ENCODE assay signal across 13 cellular contexts in the genomic region with DNA sequence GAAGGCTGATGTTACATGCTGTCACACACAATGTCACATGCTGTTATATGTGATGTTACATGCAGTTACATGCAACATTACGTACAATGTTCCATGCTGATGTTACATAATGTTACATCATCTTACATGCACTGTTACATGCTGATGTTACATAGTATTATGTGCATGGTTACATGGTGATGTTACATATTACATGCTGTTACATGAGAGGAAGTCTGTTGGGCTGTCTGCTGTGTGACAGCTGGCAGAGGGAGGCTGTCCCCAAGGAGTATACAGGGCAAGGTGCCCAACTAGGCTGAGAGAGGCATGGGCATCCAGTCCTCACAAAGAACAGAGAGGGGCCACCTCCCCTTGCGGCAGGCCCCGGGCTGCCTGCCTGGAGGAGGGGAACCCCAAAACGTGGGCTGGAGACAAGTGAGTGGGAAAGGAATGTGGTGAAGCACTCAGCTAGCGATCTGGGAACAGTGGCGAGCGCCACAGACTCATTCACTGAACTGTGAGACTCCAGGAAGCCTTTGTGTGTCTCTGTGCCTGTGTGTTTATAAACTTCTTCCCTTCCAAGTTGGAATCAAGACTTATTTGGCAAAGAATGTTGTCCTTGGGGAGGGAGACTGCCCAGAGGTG. TPM values are rescaled to one million over a fixed set of nuclear protein-coding genes. Genes with fewer than 3 reads are reported as not detected.
DNase-seq lines count a peak whose midpoint lies in the region; ATAC-seq, FAIRE-seq and TF ChIP-seq lines count a peak whose summit lies in the region.
"Had no signal": no experiment of that assay in that cellular context is flagged by ENCODE, and none has a peak within 500 bp of the region (broad histone marks: within the 10 kb centered on the region; RNA-seq: fewer than 3 reads in every experiment).

No MANE protein-coding gene starts in this region.

- H3K9ac ChIP-seq in mammary epithelial cell (ENCODE audit: insufficient read depth, low read length), result no peak overlapping the region
- peak overlapping the region; percentile 13 for H3K9ac ChIP-seq in astrocyte (ENCODE audit: low read length)

- no peak overlapping the region for H3K4me3 ChIP-seq in mammary epithelial cell (replicated peaks in 1 of 3; ENCODE audit: insufficient read depth in 1 of 3, low read depth in 2 of 3, low read length in 3 of 3)
- H3K4me3 ChIP-seq in breast epithelium, result no peak overlapping the region
- no peak overlapping the region for H3K4me3 ChIP-seq in astrocyte (ENCODE audit: insufficient read depth, low read depth, low read length)
- H3K4me3 ChIP-seq in thyroid gland (replicated peaks in 1 of 3), result no peak overlapping the region
- H3K4me3 ChIP-seq: psoas muscle had no signal

- H3K4me1 ChIP-seq in mammary epithelial cell (ENCODE audit: insufficient read depth, low read length) (peaks cover 6% of the 10 kb centered on the region), breast epithelium (no peaks in the 10 kb centered on the region), astrocyte (ENCODE audit: insufficient read depth, low read length) (peaks cover 12% of the 10 kb centered on the region), thyroid gland (peaks cover 0 to 6% of the 10 kb centered on the region in 2 donors)
- H3K4me1 ChIP-seq: foreskin keratinocyte, psoas muscle had no signal

- H3K27me3 ChIP-seq in mammary epithelial cell (ENCODE audit: insufficient read depth, low read length) (no peaks in the 10 kb centered on the region), breast epithelium (no peaks in the 10 kb centered on the region), astrocyte (ENCODE audit: insufficient read depth, low read length) (peaks cover 3% of the 10 kb centered on the region), thyroid gland (no peaks in the 10 kb centered on the region)
- H3K27me3 ChIP-seq: foreskin keratinocyte had no signal

- H3K27ac Mint-ChIP-seq in astrocyte (ENCODE audit: unreplicated experiment), result peak overlapping the region; percentile 90

- H3K4me3 Mint-ChIP-seq in astrocyte (ENCODE audit: unreplicated experiment), result no peak overlapping the region

- CTCF ChIA-PET in mammary epithelial cell (lab: Charles Lee; ENCODE audit: low non-redundant PET), result no interaction called here

- DNase-seq in mammary epithelial cell (no peak), breast epithelium (ENCODE audit: low spot score in 2 of 2) (no peak), astrocyte (ENCODE audit: low read depth) (peak; percentile 39), iris pigment epithelial cell (ENCODE audit: low read depth) (peak; percentile 46), thyroid gland (peak; percentile 5 to 15), DMS53 treated with DMSO at 0.1 percent for 48 hours (lab: John Stamatoyannopoulos, UW; ENCODE audit: unreplicated experiment) (no peak), KG1 (lab: John Stamatoyannopoulos, UW) (no peak)
- DNase-seq: central memory CD4-positive, alpha-beta T cell; foreskin keratinocyte; NCI-H187; psoas muscle; substantia nigra had no signal

- FAIRE-seq in astrocyte (lab: Jason Lieb, UNC), result no peak

- H3K4me2 ChIP-seq in mammary epithelial cell (ENCODE audit: insufficient read depth, low read depth, low read length), result no peak overlapping the region
- H3K4me2 ChIP-seq in astrocyte (ENCODE audit: low read length), result peak overlapping the region; percentile 57

- TF ChIP-seq CTCF in mammary epithelial cell (conservative IDR thresholded peaks at IDR 0.05 in 1 of 2, IDR thresholded peaks at IDR 0.05 in 1 of 2; ENCODE audit: extremely low read depth in 1 of 2, insufficient read depth in 1 of 2, low read depth in 1 of 2, low read length in 2 of 2) (no peak), breast epithelium (IDR thresholded peaks at IDR 0.05) (no peak), astrocyte (IDR thresholded peaks at IDR 0.05; ENCODE audit: insufficient read depth, low read depth, low read length) (no peak), thyroid gland (IDR thresholded peaks at IDR 0.05) (no peak)

- H3K9me3 ChIP-seq in mammary epithelial cell (replicated peaks; ENCODE audit: insufficient read depth, low read length) (no peaks in the 10 kb centered on the region), breast epithelium (no peaks in the 10 kb centered on the region), astrocyte (ENCODE audit: insufficient read depth, low read depth, low read length) (no peaks in the 10 kb centered on the region), thyroid gland (no peaks in the 10 kb centered on the region)
- H3K9me3 ChIP-seq: psoas muscle had no signal

- H3K27ac ChIP-seq in mammary epithelial cell (ENCODE audit: insufficient read depth, low read depth, low read length), result no peak overlapping the region
- H3K27ac ChIP-seq in breast epithelium, result no peak overlapping the region
- no peak overlapping the region for H3K27ac ChIP-seq in astrocyte (ENCODE audit: low read depth, low read length)
- H3K27ac ChIP-seq in thyroid gland, result no peak overlapping the region
- H3K27ac ChIP-seq: foreskin keratinocyte, psoas muscle had no signal

- no peaks in the 10 kb centered on the region for H4K20me1 ChIP-seq in mammary epithelial cell (ENCODE audit: insufficient read depth, low read length)
- no peaks in the 10 kb centered on the region for H4K20me1 ChIP-seq in astrocyte (ENCODE audit: insufficient read depth, low read length)

- H3K27me3 Mint-ChIP-seq in astrocyte (ENCODE audit: low read depth, unreplicated experiment), result peaks cover 8% of the 10 kb centered on the region

- H3K9me3 Mint-ChIP-seq in astrocyte (ENCODE audit: unreplicated experiment), result peaks cover 3% of the 10 kb centered on the region

- H2AFZ ChIP-seq in mammary epithelial cell (ENCODE audit: low read depth, low read length), result peak overlapping the region; percentile 83
- H2AFZ ChIP-seq in astrocyte (ENCODE audit: low read depth, low read length), result peak overlapping the region; percentile 53

- intact Hi-C loops in mammary epithelial cell (cut with micrococcal nuclease), result no loop called here
- intact Hi-C loops in breast epithelium (cut with DNase I; ENCODE audit: low total_unique reads), result no loop called here
- intact Hi-C loops in thyroid gland (cut with DNase I), result no loop called here

- whole genome bisulfite sequencing in mammary epithelial cell (ENCODE audit: low coverage, missing lambda C conversion rate), result 8% methylated on average over 7 of the region's 7 CpGs
- WGBS in thyroid gland, 2 donors, result 28 to 32% methylated on average over 7 of the region's 7 CpGs

- in situ Hi-C loops in mammary epithelial cell (cut with MboI; ENCODE audit: low sequenced_read_pairs in 2 of 2), result no loop called here

- no peaks in the 10 kb centered on the region for H3K79me2 ChIP-seq in mammary epithelial cell (ENCODE audit: insufficient read depth, low read length)
- H3K79me2 ChIP-seq in astrocyte (ENCODE audit: insufficient read depth, low read length), result no peaks in the 10 kb centered on the region

- peaks cover 20% of the 10 kb centered on the region for H3K4me1 Mint-ChIP-seq in astrocyte (ENCODE audit: low read depth, unreplicated experiment)

- no TSS peak for BruUV-seq in mammary epithelial cell (replicated peaks; lab: Mats Ljungman, UMichigan)

- dilution Hi-C loops in mammary epithelial cell (cut with HindIII; ENCODE audit: low sequenced_read_pairs), result no loop called here

- TF ChIP-seq POLR2A in breast epithelium (IDR thresholded peaks at IDR 0.05) (no peak), thyroid gland (IDR thresholded peaks at IDR 0.05) (no peak)

- no peak for ATAC-seq in GM21723 (IDR thresholded peaks at IDR 0.05; ENCODE audit: unreplicated experiment)
- ATAC-seq: foreskin keratinocyte, psoas muscle had no signal

- no peaks in the 10 kb centered on the region for H3K36me3 Mint-ChIP-seq in astrocyte (ENCODE audit: low read depth, unreplicated experiment)

- H3K36me3 ChIP-seq in mammary epithelial cell (ENCODE audit: insufficient read depth, low read length) (no peaks in the 10 kb centered on the region), breast epithelium (no peaks in the 10 kb centered on the region), astrocyte (ENCODE audit: insufficient read depth, low read length) (no peaks in the 10 kb centered on the region), thyroid gland (no peaks in the 10 kb centered on the region)

RNA-seq across cellular contexts. Expression of a gene that starts 30.6 kb away (rescaled TPM):
- total RNA-seq in mammary epithelial cell, result under 1 TPM in 1 of 2 donors, not detected in 1; under 0.01 TPM
- 1.3 TPM for polyA plus RNA-seq in mammary epithelial cell
- 3.0 TPM for polyA minus RNA-seq in mammary epithelial cell
- total RNA-seq in breast epithelium, result under 1 TPM in 1 of 3 donors, not detected in 2; 0.33 TPM
- total RNA-seq in astrocyte, result 18.3 and 28.2 TPM in 2 replicates
- total RNA-seq in thyroid gland, result not detected
- total RNA-seq: psoas muscle had no signal

RNA-seq across cellular contexts. Expression of a gene that starts 41.0 kb away (rescaled TPM):
- total RNA-seq in mammary epithelial cell (10 to 100 TPM; 46.3 to 78.3 TPM), breast epithelium (10 to 100 TPM; 13.6 to 27.5 (median 24.4) TPM), astrocyte (41.0 and 47.3 TPM in 2 replicates), thyroid gland (10 to 100 TPM; 22.4 to 33.4 (median 28.8) TPM)
- 26.3 TPM for polyA plus RNA-seq in mammary epithelial cell
- polyA minus RNA-seq in mammary epithelial cell, result 40.8 TPM

Comparison
In these comparisons a context has a peak if more than half of its experiments do, and no peak if none do; other contexts are left out.
1. DNase-seq: peak in astrocyte (single experiment), iris pigment epithelial cell (single experiment) and thyroid gland (2 of 2); none in mammary epithelial cell (single experiment), breast epithelium (0 of 2), DMS53 treated with DMSO at 0.1 percent for 48 hours (single experiment) and KG1 (single experiment).
2. RNA of a gene that starts 30.6 kb away (total RNA-seq): 18.3 to 28.2 TPM in astrocyte; under 0.01 TPM in mammary epithelial cell, 0.33 TPM in breast epithelium and not detected in thyroid gland; every median in the first group is over 10 times any median in the second.